ENCODE assay signal across 14 cellular contexts in the genomic region with DNA sequence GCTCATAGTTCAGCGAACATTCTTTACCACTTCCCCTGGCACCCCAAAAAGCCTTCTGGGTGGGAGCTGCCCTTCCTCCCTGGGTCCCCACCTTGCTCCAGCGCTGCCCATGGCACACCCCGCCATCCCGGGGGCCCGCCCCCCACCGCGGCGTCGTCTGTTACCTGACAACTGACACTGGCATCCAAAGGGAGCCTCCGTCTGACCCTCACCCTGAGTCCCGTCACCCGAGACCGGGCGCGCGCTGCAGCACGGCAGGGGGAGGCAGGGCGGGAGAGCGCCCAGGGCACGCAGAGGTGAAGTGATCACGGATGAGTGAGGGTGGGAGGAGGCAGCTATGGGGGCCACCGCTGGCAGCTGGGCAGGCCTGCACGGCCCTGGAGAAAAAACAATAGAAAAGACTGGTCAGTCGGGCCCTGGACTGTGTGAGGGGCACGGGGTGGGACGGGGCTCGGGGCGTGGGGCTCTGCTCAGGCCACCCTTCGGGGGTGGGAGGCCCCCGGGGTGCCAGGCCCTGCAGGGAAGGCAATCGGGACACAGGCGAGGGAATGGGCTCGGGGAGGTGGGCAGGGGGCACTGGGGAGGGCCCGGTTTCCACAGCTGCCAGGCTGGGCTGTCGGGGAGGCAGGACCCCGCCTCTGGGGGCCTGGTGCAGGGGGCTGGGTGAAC. TPM values are rescaled to one million over a fixed set of nuclear protein-coding genes. Genes with fewer than 3 reads are reported as not detected.
DNase-seq lines count a peak whose midpoint lies in the region; ATAC-seq, FAIRE-seq and TF ChIP-seq lines count a peak whose summit lies in the region.
"Had no signal": no experiment of that assay in that cellular context is flagged by ENCODE, and none has a peak within 500 bp of the region (broad histone marks: within the 10 kb centered on the region; RNA-seq: fewer than 3 reads in every experiment).

No MANE protein-coding gene starts in this region.

- no peaks in the 10 kb centered on the region for H3K27me3 Mint-ChIP-seq in activated naive CD4-positive, alpha-beta T cell treated with anti-CD3 and anti-CD28 coated beads for 36 hours (ENCODE audit: low read depth)
- no peaks in the 10 kb centered on the region for H3K27me3 Mint-ChIP-seq in activated T-cell treated with anti-CD3 and anti-CD28 coated beads, Interleukin-2, amount 50 U/mL, for 4 hours (ENCODE audit: low read depth)
- peaks cover 8 to 13% (median 11%) of the 10 kb centered on the region in 3 donors for H3K27me3 Mint-ChIP-seq in immature natural killer cell (ENCODE audit: low read depth in 3 of 3)

- H3K36me3 ChIP-seq in stomach, result no peaks in the 10 kb centered on the region

- FAIRE-seq in GM19239 (lab: Jason Lieb, UNC), result no peak
- FAIRE-seq: astrocyte had no signal

- no peak for TF ChIP-seq POLR2A in stomach (IDR thresholded peaks at IDR 0.05)

- no peak for TF ChIP-seq EP300 in stomach (IDR thresholded peaks at IDR 0.05)

- peaks cover 57% of the 10 kb centered on the region for H3K36me3 Mint-ChIP-seq in activated naive CD4-positive, alpha-beta T cell treated with anti-CD3 and anti-CD28 coated beads for 36 hours (ENCODE audit: low read depth)
- peaks cover 24% of the 10 kb centered on the region for H3K36me3 Mint-ChIP-seq in activated T-cell treated with anti-CD3 and anti-CD28 coated beads, Interleukin-2, amount 50 U/mL, for 4 hours (ENCODE audit: insufficient read depth)
- peaks cover 0 to 5% (median 4%) of the 10 kb centered on the region in 3 donors for H3K36me3 Mint-ChIP-seq in immature natural killer cell

- peaks cover 0 to 78% (median 19%) of the 10 kb centered on the region in 3 donors for H3K27me3 ChIP-seq in stomach

- TF ChIP-seq CTCF in stomach (IDR thresholded peaks at IDR 0.05), result no peak

- intact Hi-C loops in activated naive CD4-positive, alpha-beta T cell treated with anti-CD3 and anti-CD28 coated beads for 36 hours (cut with micrococcal nuclease), result no loop called here
- intact Hi-C loops in stomach (cut with DNase I; ENCODE audit: low total_unique reads), result no loop called here

- ATAC-seq in activated T-cell treated with anti-CD3 and anti-CD28 coated beads, Interleukin-2, amount 50 U/mL, for 4 hours, result no peak
- ATAC-seq in GM21360 (IDR thresholded peaks at IDR 0.05; ENCODE audit: unreplicated experiment), result no peak

- H3K4me1 Mint-ChIP-seq in activated naive CD4-positive, alpha-beta T cell treated with anti-CD3 and anti-CD28 coated beads for 36 hours (ENCODE audit: low read depth), result peaks cover 95% of the 10 kb centered on the region
- H3K4me1 Mint-ChIP-seq in activated T-cell treated with anti-CD3 and anti-CD28 coated beads, Interleukin-2, amount 50 U/mL, for 4 hours (ENCODE audit: low read depth), result peaks cover 94% of the 10 kb centered on the region
- H3K4me1 Mint-ChIP-seq in immature natural killer cell, result peaks cover 93 to 94% of the 10 kb centered on the region in 2 donors

- H3K9me3 Mint-ChIP-seq in activated naive CD4-positive, alpha-beta T cell treated with anti-CD3 and anti-CD28 coated beads for 36 hours, result peaks cover 4% of the 10 kb centered on the region
- H3K9me3 Mint-ChIP-seq in activated T-cell treated with anti-CD3 and anti-CD28 coated beads, Interleukin-2, amount 50 U/mL, for 4 hours, result no peaks in the 10 kb centered on the region
- H3K9me3 Mint-ChIP-seq in immature natural killer cell, result no peaks in the 10 kb centered on the region

- H3K27ac ChIP-seq in stomach, result peak overlapping the region in 3 of 5 donors; percentile 7 to 39 (median 33)
- H3K27ac ChIP-seq: GM23248 had no signal

- H3K4me3 ChIP-seq in stomach, result peak overlapping the region in 1 of 4 donors; percentile 37
- H3K4me3 ChIP-seq: GM23248 had no signal

- H3K9me3 ChIP-seq in stomach, result peaks cover 0 to 31% (median 27%) of the 10 kb centered on the region in 4 donors

- 9 to 21% (median 11%) methylated on average over 26 to 36 of the region's 36 CpGs for WGBS in stomach, 5 donors

- CTCF ChIA-PET in activated naive CD4-positive, alpha-beta T cell treated with anti-CD3 and anti-CD28 coated beads for 36 hours (lab: Charles Lee), result interaction anchor here (0.6 to 3.9 kb wide), 20 partner anchors 10 to 919 kb away, joined by 3 to 21 read pairs (median 5); no protein-coding TSS in a partner anchor

- H3K27ac Mint-ChIP-seq in activated naive CD4-positive, alpha-beta T cell treated with anti-CD3 and anti-CD28 coated beads for 36 hours, result peak overlapping the region; percentile 97
- peak overlapping the region; percentile 93 to 99 (median 98) for H3K27ac Mint-ChIP-seq in immature natural killer cell

- DNase-seq in activated naive CD4-positive, alpha-beta T cell treated with anti-CD3 and anti-CD28 coated beads for 36 hours, result no peak
- DNase-seq in activated naive CD4-positive, alpha-beta T cell treated with Interleukin-2 at 50 U/mL for 16 hours, result no peak
- no peak for DNase-seq in activated T-cell treated with anti-CD3 and anti-CD28 coated beads, Interleukin-2, amount 50 U/mL, for 4 hours
- DNase-seq in immature natural killer cell (no peak), stomach (no peak), A172 (ENCODE audit: low spot score) (no peak), GM19239 (ENCODE audit: insufficient read length, low spot score) (no peak)
- DNase-seq: AML-193, Kasumi-1, NCI-H226, occipital lobe had no signal

- H3K4me3 Mint-ChIP-seq in activated naive CD4-positive, alpha-beta T cell treated with anti-CD3 and anti-CD28 coated beads for 36 hours, result peak overlapping the region; percentile 73
- H3K4me3 Mint-ChIP-seq in activated T-cell treated with anti-CD3 and anti-CD28 coated beads, Interleukin-2, amount 50 U/mL, for 4 hours, result peak overlapping the region; percentile 67
- H3K4me3 Mint-ChIP-seq in immature natural killer cell, result peak overlapping the region; percentile 40 to 81 (median 80)

- peaks cover 0 to 24% (median 16%) of the 10 kb centered on the region in 4 donors for H3K4me1 ChIP-seq in stomach

RNA-seq across cellular contexts. Expression of gene BCL11B, which starts 40.7 kb away (rescaled TPM):
- total RNA-seq in activated naive CD4-positive, alpha-beta T cell treated with anti-CD3 and anti-CD28 coated beads for 36 hours, result 10 to 100 TPM; 71.7 to 71.9 TPM
- total RNA-seq in activated T-cell treated with anti-CD3 and anti-CD28 coated beads, Interleukin-2, amount 50 U/mL, for 4 hours, result 10 to 100 TPM; 54.6 to 64.6 (median 62.4) TPM
- polyA plus RNA-seq in immature natural killer cell (1 to 10 TPM in 2 of 3 donors, under 1 TPM in 1; 0.75 to 3.1 (median 1.0) TPM), stomach (under 1 TPM; 0.15 to 0.90 (median 0.19) TPM)
- 1 to 10 TPM in 4 of 5 donors, not detected in 1; 1.3 to 9.6 (median 2.0) TPM for total RNA-seq in stomach
- total RNA-seq in A172 (2014; rRNA removed; shearing (Covaris generic)), result 0.02 TPM in 2 replicates
- total RNA-seq: GM23248 had no signal
- polyA plus RNA-seq: GM23248 had no signal

Comparison
In these comparisons a context has a peak if more than half of its experiments do, and no peak if none do; other contexts are left out.
1. RNA of gene BCL11B, which starts 40.7 kb away (total RNA-seq): 71.7 to 71.9 TPM in activated naive CD4-positive, alpha-beta T cell treated with anti-CD3 and anti-CD28 coated beads for 36 hours and 54.6 to 64.6 TPM in activated T-cell treated with anti-CD3 and anti-CD28 coated beads, Interleukin-2, amount 50 U/mL, for 4 hours; 1.3 to 9.6 TPM in stomach and 0.02 TPM in A172; every median in the first group is over 4 times any median in the second.
2. Peak in every context shown above with its lines, with median percentiles within 50 percentile points of each other: H3K4me3 Mint-ChIP-seq.